ENCODE assay signal across 9 cellular contexts in genomic region chr6:10778230-10778629, GRCh38.
"Had no signal": no experiment of that assay in that cellular context is flagged by ENCODE, and none has a peak within 500 bp of the region (broad histone marks: within the 10 kb centered on the region; RNA-seq: fewer than 3 reads in every experiment).

No MANE protein-coding gene starts in this region.

- H3K9ac ChIP-seq: GM23248 had no signal

- H3K9me3 ChIP-seq: HAP-1 had no signal

- DNase-seq: GM23248, GOT3, H7, HFFc6, IMR-90, KBM-7 had no signal

- H2AFZ ChIP-seq: GM23248 had no signal

- H3K4me3 Mint-ChIP-seq: HFFc6 had no signal

- H3K9me3 Mint-ChIP-seq: HFFc6 had no signal

- ATAC-seq: HCT116 had no signal

- H3K27ac ChIP-seq: GM23248, HL-60 had no signal

- H3K4me3 ChIP-seq: GM23248, HAP-1 had no signal

- H3K27ac Mint-ChIP-seq: HFFc6 had no signal
